ENCODE assay signal across 17 cellular contexts in genomic region chr9:127812936-127813675, GRCh38.
"Had no signal": no experiment of that assay in that cellular context is flagged by ENCODE, and none has a peak within 500 bp of the region (broad histone marks: within the 10 kb centered on the region; RNA-seq: fewer than 3 reads in every experiment).

No MANE protein-coding gene starts in this region.

- H3K9me3 Mint-ChIP-seq: activated B cell treated with CpG ODN at 0.5 μM for 24 hours, nephron had no signal

- H3K27ac Mint-ChIP-seq: activated B cell treated with CpG ODN at 0.5 μM for 24 hours; activated CD8-positive, alpha-beta T cell treated with anti-CD3 and anti-CD28 coated beads, Interleukin-2, amount 10 ng/mL, durations not matched to agents 7 days and 5 days; nephron had no signal

- H3K27me3 ChIP-seq: ascending aorta, breast epithelium, dorsolateral prefrontal cortex, hepatocyte, sigmoid colon, spleen, stomach, testis had no signal

- H3K9me3 ChIP-seq: ascending aorta, breast epithelium, psoas muscle, sigmoid colon, spleen, stomach, testis had no signal

- H3K4me1 ChIP-seq: ascending aorta, breast epithelium had no signal

- H3K4me3 ChIP-seq: ascending aorta, breast epithelium, dorsolateral prefrontal cortex, hepatocyte, psoas muscle, sigmoid colon, spleen, stomach, testis had no signal

- H3K4me2 ChIP-seq: hepatocyte had no signal

- H3K27me3 Mint-ChIP-seq: activated B cell treated with CpG ODN at 0.5 μM for 24 hours had no signal

- DNase-seq: activated B cell treated with CpG ODN at 0.5 μM for 24 hours; activated CD4-positive, alpha-beta T cell treated with anti-CD3 and anti-CD28 coated beads for 48 hours; activated CD8-positive, alpha-beta memory T cell treated with anti-CD3 and anti-CD28 coated beads, Interleukin-2, amount 50 U/mL, for 4 hours; activated CD8-positive, alpha-beta T cell treated with anti-CD3 and anti-CD28 coated beads, Interleukin-2, amount 10 ng/mL, durations not matched to agents 7 days and 5 days; dorsolateral prefrontal cortex; islet precursor cell; mesendoderm; occipital lobe; psoas muscle; sigmoid colon; spleen; stomach; testis had no signal

- H3K4me3 Mint-ChIP-seq: activated B cell treated with CpG ODN at 0.5 μM for 24 hours; activated CD8-positive, alpha-beta T cell treated with anti-CD3 and anti-CD28 coated beads, Interleukin-2, amount 10 ng/mL, durations not matched to agents 7 days and 5 days; nephron had no signal

- H3K4me1 Mint-ChIP-seq: activated B cell treated with CpG ODN at 0.5 μM for 24 hours had no signal

- H2AFZ ChIP-seq: hepatocyte had no signal

- H3K27ac ChIP-seq: breast epithelium, hepatocyte, psoas muscle, sigmoid colon, stomach had no signal
